ENCODE assay signal across 11 cellular contexts in the genomic region with DNA sequence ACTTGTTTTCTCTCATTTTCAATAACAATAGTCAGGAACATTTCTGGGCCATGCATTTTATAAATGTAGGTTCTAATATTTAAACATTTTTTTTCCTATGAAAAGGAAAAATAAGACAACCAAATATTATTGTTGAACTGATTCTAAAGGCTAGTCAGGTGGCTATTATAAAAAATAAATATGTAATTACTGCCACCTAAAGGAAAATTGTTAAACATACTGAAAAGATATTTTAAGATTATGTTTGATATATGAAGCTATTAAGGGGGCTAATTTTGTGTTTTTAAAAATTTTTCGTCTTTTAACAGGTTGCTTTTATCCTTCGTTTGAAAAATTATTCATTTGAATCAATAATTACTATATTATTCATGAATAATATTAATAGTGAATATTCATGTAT.
DNase-seq lines count a peak whose midpoint lies in the region; ATAC-seq, FAIRE-seq and TF ChIP-seq lines count a peak whose summit lies in the region.
"Had no signal": no experiment of that assay in that cellular context is flagged by ENCODE, and none has a peak within 500 bp of the region (broad histone marks: within the 10 kb centered on the region; RNA-seq: fewer than 3 reads in every experiment).

No MANE protein-coding gene starts in this region.

- ATAC-seq in GM21576 (IDR thresholded peaks at IDR 0.05; ENCODE audit: unreplicated experiment), result no peak
- ATAC-seq: left ventricle myocardium superior, T-cell had no signal

- no peaks in the 10 kb centered on the region for H3F3A ChIP-seq in neural cell (ENCODE audit: insufficient read depth, low read length, poor library complexity, severe bottlenecking)

- H3K36me3 ChIP-seq in neural cell (ENCODE audit: insufficient read depth, low read length), result no peaks in the 10 kb centered on the region

- DNase-seq in LoVo (ENCODE audit: low spot score) (peak; percentile 26), amniotic epithelial cell (ENCODE audit: low read depth) (peak; percentile 15)
- no peak for DNase-seq in activated naive CD4-positive, alpha-beta T cell (lab: John Stamatoyannopoulos, UW)
- no peak for DNase-seq in stimulated activated CD4-positive, alpha-beta T cell treated with anti-CD3 and anti-CD28 coated beads, Interleukin-4, amount 100 ng/mL, for 24 hours
- DNase-seq: left ventricle myocardium superior, T-cell had no signal

- H4K20me1 ChIP-seq in neural cell (ENCODE audit: insufficient read depth), result no peaks in the 10 kb centered on the region

- H3K79me2 ChIP-seq in neural cell (replicated peaks; ENCODE audit: insufficient read depth, low read length), result no peaks in the 10 kb centered on the region

- FAIRE-seq in G401.6 (lab: Jason Lieb, UNC), result peak; percentile 84
- FAIRE-seq: astrocyte had no signal

- H3K9me3 ChIP-seq in neural cell (ENCODE audit: low read length), result no peaks in the 10 kb centered on the region

- no peak for TF ChIP-seq CTCF in neural cell (IDR thresholded peaks at IDR 0.05; ENCODE audit: poor library complexity, severe bottlenecking)

- no peak overlapping the region for H3K4me2 ChIP-seq in neural cell (ENCODE audit: low read length)

- no peak for TF ChIP-seq EP300 in neural cell (conservative IDR thresholded peaks at IDR 0.05; ENCODE audit: poor library complexity, severe bottlenecking)

- H3K4me3 ChIP-seq in neural cell (ENCODE audit: low read length), result no peak overlapping the region

- H3K9me2 ChIP-seq in neural cell (ENCODE audit: insufficient read depth, low read length), result no peaks in the 10 kb centered on the region

- no peaks in the 10 kb centered on the region for H3K27me3 ChIP-seq in neural cell (ENCODE audit: insufficient read depth, low read depth, low read length)

- no peak overlapping the region for H3K9ac ChIP-seq in neural cell (ENCODE audit: low read length)

- TF ChIP-seq RAD21 in neural cell (conservative IDR thresholded peaks at IDR 0.05), result no peak

- no peak overlapping the region for H2AFZ ChIP-seq in neural cell (ENCODE audit: low read depth, low read length)

- H3K27ac ChIP-seq in neural cell (ENCODE audit: low read length), result no peak overlapping the region
- H3K27ac ChIP-seq: HL-60 had no signal

TF ChIP-seq in neural cell, 6 proteins besides CTCF, POLR2A, EP300 and RAD21:
- TF ChIP-seq REST (IDR thresholded peaks at IDR 0.05; ENCODE audit: borderline replicate concordance) (no peak), EZH2 (IDR thresholded peaks at IDR 0.05; ENCODE audit: borderline replicate concordance, insufficient read depth, low read length, poor library complexity, severe bottlenecking) (no peak), SMC3 (conservative IDR thresholded peaks at IDR 0.05; ENCODE audit: poor library complexity) (peak; percentile 16), TAF1 (IDR thresholded peaks at IDR 0.05; ENCODE audit: low read depth) (no peak), MXI1 (conservative IDR thresholded peaks at IDR 0.05; ENCODE audit: poor library complexity, severe bottlenecking) (no peak), POLR2AphosphoS5 (IDR thresholded peaks at IDR 0.05) (no peak)

Comparison
In these comparisons a context has a peak if more than half of its experiments do, and no peak if none do; other contexts are left out.
1. DNase-seq: peak in LoVo (single experiment) and amniotic epithelial cell (single experiment); none in activated naive CD4-positive, alpha-beta T cell (0 of 4) and stimulated activated CD4-positive, alpha-beta T cell treated with anti-CD3 and anti-CD28 coated beads, Interleukin-4, amount 100 ng/mL, for 24 hours (single experiment).